Comparison of ENCODE assay signal across 12 cellular contexts in the genomic region with DNA sequence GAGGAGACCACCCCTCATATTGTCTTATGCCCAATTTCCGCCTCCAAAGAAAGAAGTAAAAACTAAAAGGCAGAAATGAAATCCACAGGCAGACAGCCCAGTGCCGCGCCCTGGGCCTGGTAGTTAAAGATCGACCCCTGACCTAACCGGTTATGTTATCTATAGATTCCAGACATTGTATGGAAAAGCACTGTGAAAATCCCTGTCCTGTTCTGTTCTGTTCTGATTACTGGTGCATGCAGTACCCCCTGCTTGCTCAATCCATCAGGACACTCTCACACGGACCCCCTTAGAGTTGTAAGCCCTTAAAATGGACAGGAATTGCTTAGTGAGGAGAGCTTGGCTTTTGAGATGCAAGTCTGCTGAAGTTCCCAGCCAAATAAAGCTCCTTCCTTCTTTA. TPM values are rescaled to one million over a fixed set of nuclear protein-coding genes. Genes with fewer than 3 reads are reported as not detected.
"Had no signal": no experiment of that assay in that cellular context is flagged by ENCODE, and none has a peak within 500 bp of the region (broad histone marks: within the 10 kb centered on the region; RNA-seq: fewer than 3 reads in every experiment).

No MANE protein-coding gene starts in this region.

RNA-seq across cellular contexts. Expression of gene SLC35D3, which starts 37.8 kb away (rescaled TPM):
- total RNA-seq: activated CD8-positive, alpha-beta T cell treated with anti-CD3 and anti-CD28 coated beads for 36 hours; activated naive CD8-positive, alpha-beta T cell treated with anti-CD3 and anti-CD28 coated beads for 36 hours; activated T-cell treated with anti-CD3 and anti-CD28 coated beads, Interleukin-2, amount 50 U/mL, for 72 hours; activated T-helper 2 cell treated with anti-CD3 and anti-CD28 coated beads, Interferon-gamma antibody, Interleukin-2, Interleukin-4, amounts not matched to agents 10 μg/mL and 5 μg/mL and 100 μg/mL, durations not matched to agents 14 hours and 24 hours and 36 hours; cardiac septum; IMR-90; LHCN-M2; M059J; NCI-H460; PC-3; SJSA1; T-helper 1 cell treated with Interleukin-12 subunit alpha and Interleukin-12 subunit beta and Interleukin-4 antibody, amounts not matched to agents 30 ng/mL and 1 ng/mL, for 36 hours had no signal
- polyA plus RNA-seq: IMR-90 had no signal
